In genomic region chr7:92254800-92255199, GRCh38 we compare ENCODE assay signal across 8 cellular contexts. TPM values are rescaled to one million over a fixed set of nuclear protein-coding genes. Genes with fewer than 3 reads are reported as not detected.
DNase-seq lines count a peak whose midpoint lies in the region; TF ChIP-seq lines count a peak whose summit lies in the region.
"Not testable (repeated sequence)": the region's sequence is repeated elsewhere in the genome, so short reads cannot be mapped to it uniquely, and the experiment has no call there.

No MANE protein-coding gene starts in this region.

- peaks cover 15% of the 10 kb centered on the region for H3K79me1 ChIP-seq in mesenchymal stem cell (replicated peaks; ENCODE audit: low read length, poor library complexity, severe bottlenecking)

- not testable (repeated sequence) for TF ChIP-seq CTCF in 22Rv1 (IDR thresholded peaks at IDR 0.05); WI38 (IDR thresholded peaks at IDR 0.05; ENCODE audit: low read depth, low read length); astrocyte of the spinal cord (IDR thresholded peaks at IDR 0.05; ENCODE audit: low read depth, low read length); fibroblast of lung (conservative IDR thresholded peaks at IDR 0.05 in 1 of 2, IDR thresholded peaks at IDR 0.05 in 1 of 2; ENCODE audit: low read depth in 1 of 2, low read length in 2 of 2); smooth muscle cell (IDR thresholded peaks at IDR 0.05; ENCODE audit: borderline replicate concordance, insufficient read depth, poor library complexity, severe bottlenecking)

- H3K27ac ChIP-seq in 22Rv1 (0 out of 2 replicates have a peak overlapping the region, but pooled peaks have one; percentile 72), GM23248 (peak overlapping the region; percentile 91), fibroblast of lung (ENCODE audit: insufficient read depth, low read length) (peak overlapping the region; percentile 13), smooth muscle cell (ENCODE audit: low read depth) (peak overlapping the region; percentile 74)
- not testable (repeated sequence) for H3K27ac ChIP-seq in mesenchymal stem cell (ENCODE audit: low read length, poor library complexity, severe bottlenecking)

- H3K79me2 ChIP-seq in GM23248 (ENCODE audit: insufficient read depth) (peaks cover 96% of the 10 kb centered on the region), fibroblast of lung (ENCODE audit: control insufficient read depth, insufficient read depth, low read length) (peaks cover 50% of the 10 kb centered on the region), smooth muscle cell (ENCODE audit: low read depth) (peaks cover 100% of the 10 kb centered on the region)

- H3K27me3 ChIP-seq in GM23248 (replicated peaks; ENCODE audit: insufficient read depth); fibroblast of lung (ENCODE audit: control insufficient read depth, insufficient read depth, low read length); mesenchymal stem cell (ENCODE audit: control insufficient read depth in 1 of 2, insufficient read depth in 1 of 2, low read length in 2 of 2); smooth muscle cell (ENCODE audit: low read depth): not testable (repeated sequence)

- H2BK5ac ChIP-seq in mesenchymal stem cell (ENCODE audit: low read depth, low read length, poor library complexity, severe bottlenecking), result not testable (repeated sequence)

- not testable (repeated sequence) for H4K8ac ChIP-seq in mesenchymal stem cell (ENCODE audit: low read length)

- not testable (repeated sequence) for H3K23ac ChIP-seq in mesenchymal stem cell (ENCODE audit: low read length in 2 of 2)

- not testable (repeated sequence) for H3K9me2 ChIP-seq in GM23248 (ENCODE audit: insufficient read depth)

- not testable (repeated sequence) for H3K4ac ChIP-seq in mesenchymal stem cell (ENCODE audit: low read depth in 1 of 2, low read length in 2 of 2)

- 73 to 79% methylated on average over 1 of the region's 1 CpG for WGBS in GM23248 (ENCODE audit: low coverage in 1 of 2, low lambda C conversion rate in 2 of 2, missing lambda C conversion rate in 2 of 2), 2 experiments
- 100% methylated on average over 1 of the region's 1 CpG for WGBS in mesenchymal stem cell
- 81% methylated on average over 1 of the region's 1 CpG for WGBS in smooth muscle cell (ENCODE audit: low lambda C conversion rate)

- 0 out of 2 replicates have a peak overlapping the region, but pooled peaks have one; percentile 17 for H2AFZ ChIP-seq in GM23248
- not testable (repeated sequence) for H2AFZ ChIP-seq in fibroblast of lung (ENCODE audit: low read length); mesenchymal stem cell (ENCODE audit: low read depth, low read length); smooth muscle cell (ENCODE audit: low read depth)

- H3K9me3 ChIP-seq in GM23248 (ENCODE audit: low read depth); fibroblast of lung (ENCODE audit: control insufficient read depth, insufficient read depth, low read depth, low read length); mesenchymal stem cell (ENCODE audit: control insufficient read depth, low read length); smooth muscle cell (replicated peaks; ENCODE audit: low read depth): not testable (repeated sequence)

- H3K4me2 ChIP-seq in GM23248 (ENCODE audit: unreplicated experiment) (peak overlapping the region; percentile 90), fibroblast of lung (ENCODE audit: extremely low read depth, insufficient read depth, low read length) (peak overlapping the region; percentile 73), smooth muscle cell (peak overlapping the region; percentile 50)
- H3K4me2 ChIP-seq in mesenchymal stem cell (ENCODE audit: low read length, poor library complexity, severe bottlenecking), result not testable (repeated sequence)

- peak; percentile 42 for DNase-seq in GM23248
- DNase-seq in NCI-H226, result peak; percentile 33
- DNase-seq in astrocyte of the spinal cord (ENCODE audit: low read depth, low spot score), result peak; percentile 27
- peak; percentile 7 to 68 for DNase-seq in fibroblast of lung (ENCODE audit: low read depth in 2 of 2)
- not testable (repeated sequence) for DNase-seq in mesenchymal stem cell; smooth muscle cell (lab: John Stamatoyannopoulos, UW; ENCODE audit: unreplicated experiment)

- H3K9ac ChIP-seq in GM23248, result peak overlapping the region; percentile 75
- H3K9ac ChIP-seq in fibroblast of lung (ENCODE audit: insufficient read depth, low read length), result not testable (repeated sequence)
- peak overlapping the region; percentile 79 for H3K9ac ChIP-seq in mesenchymal stem cell (ENCODE audit: low read length)
- peak overlapping the region; percentile 14 for H3K9ac ChIP-seq in smooth muscle cell (ENCODE audit: low read depth)

- not testable (repeated sequence) for H4K20me1 ChIP-seq in GM23248 (ENCODE audit: insufficient read depth); fibroblast of lung (ENCODE audit: control insufficient read depth, extremely low read depth, insufficient read depth, low read length)
- H4K20me1 ChIP-seq in smooth muscle cell (ENCODE audit: low read depth), result peaks cover 87% of the 10 kb centered on the region

- not testable (repeated sequence) for H2BK12ac ChIP-seq in mesenchymal stem cell (ENCODE audit: low read length in 2 of 2)

- H3F3A ChIP-seq in GM23248 (ENCODE audit: insufficient read depth), result peaks cover 31% of the 10 kb centered on the region
- not testable (repeated sequence) for H3F3A ChIP-seq in smooth muscle cell (ENCODE audit: low read depth)

- not testable (repeated sequence) for H2BK120ac ChIP-seq in mesenchymal stem cell (ENCODE audit: low read depth, low read length)

- H3K36me3 ChIP-seq in GM23248 (ENCODE audit: low read depth); fibroblast of lung (ENCODE audit: control insufficient read depth, insufficient read depth, low read length); smooth muscle cell (ENCODE audit: low read depth): not testable (repeated sequence)
- peaks cover 3 to 10% of the 10 kb centered on the region in 2 experiments for H3K36me3 ChIP-seq in mesenchymal stem cell (ENCODE audit: control insufficient read depth in 1 of 2, insufficient read depth in 2 of 2, low read depth in 1 of 2, low read length in 2 of 2)

- H3K18ac ChIP-seq in mesenchymal stem cell (ENCODE audit: low read depth in 1 of 2, low read length in 2 of 2), result not testable (repeated sequence)

- H2AK5ac ChIP-seq in mesenchymal stem cell (ENCODE audit: low read length, severe bottlenecking), result not testable (repeated sequence)

- in situ Hi-C loops in GM23248 (cut with MboI); astrocyte of the spinal cord (cut with HindIII; ENCODE audit: low sequenced_read_pairs): not testable (repeated sequence)

- not testable (repeated sequence) for H2BK15ac ChIP-seq in mesenchymal stem cell (ENCODE audit: low read depth, poor library complexity, severe bottlenecking)

- H4K91ac ChIP-seq in mesenchymal stem cell (ENCODE audit: low read length), result not testable (repeated sequence)

- peaks cover 23% of the 10 kb centered on the region for H3K4me1 ChIP-seq in GM23248 (ENCODE audit: insufficient read depth)
- not testable (repeated sequence) for H3K4me1 ChIP-seq in fibroblast of lung (ENCODE audit: control insufficient read depth, extremely low read depth, insufficient read depth, low read length); mesenchymal stem cell (ENCODE audit: control insufficient read depth, insufficient read depth, low read depth, low read length); smooth muscle cell (ENCODE audit: low read depth)

- peak overlapping the region; percentile 67 for H3K4me3 ChIP-seq in GM23248
- peak overlapping the region; percentile 23; the same call in 1 of the 2 replicates for H3K4me3 ChIP-seq in WI38 (ENCODE audit: low read depth, low read length)
- H3K4me3 ChIP-seq in astrocyte of the spinal cord (ENCODE audit: low read depth, low read length); smooth muscle cell: not testable (repeated sequence)
- H3K4me3 ChIP-seq in fibroblast of lung (replicated peaks in 1 of 4; ENCODE audit: control extremely low read depth in 1 of 4, insufficient read depth in 1 of 4, low read depth in 3 of 4, low read length in 4 of 4), result peak overlapping the region in 2 of 4 experiments; percentile 24 to 35
- H3K4me3 ChIP-seq in mesenchymal stem cell (ENCODE audit: insufficient read depth in 1 of 2, low read depth in 1 of 2, low read length in 2 of 2), result peak overlapping the region in 1 of 2 experiments; percentile 67

- H3K14ac ChIP-seq in mesenchymal stem cell (ENCODE audit: low read length in 2 of 2), result not testable (repeated sequence)

RNA-seq across cellular contexts. Expression of gene ANKIB1, which starts 9.0 kb away (rescaled TPM):
- 36.7 and 43.1 TPM in 2 replicates for total RNA-seq in GM23248 (2014; rRNA removed; shearing (Covaris generic))
- 12.6 and 12.9 TPM in 2 replicates for polyA plus RNA-seq in GM23248 (2016; fragmentation: Nextera tagmentation; extraction: Ambion mirVana)
- 50.6 and 60.4 TPM in 2 replicates for total RNA-seq in fibroblast of lung
- polyA plus RNA-seq in fibroblast of lung, result 38.1 and 53.4 TPM in 2 replicates
- 21.3 and 30.3 TPM in 2 replicates for polyA plus RNA-seq in fibroblast of lung (2012)
- polyA minus RNA-seq in fibroblast of lung (ENCODE audit: low replicate concordance), result 58.4 and 61.1 TPM in 2 replicates
- 32.5 TPM for polyA plus RNA-seq in mesenchymal stem cell (2013, experiment 1 of 2)
- polyA plus RNA-seq in mesenchymal stem cell (2013, experiment 2 of 2), result 33.6 TPM
- total RNA-seq in smooth muscle cell, result 57.4 and 62.4 TPM in 2 replicates
- polyA plus RNA-seq in smooth muscle cell, result 12.9 TPM in 2 replicates

RNA-seq across cellular contexts. Expression of gene KRIT1, which starts 9.1 kb away (rescaled TPM):
- 29.5 and 61.8 TPM in 2 replicates for total RNA-seq in GM23248 (2014; rRNA removed; shearing (Covaris generic))
- 18.0 and 29.7 TPM in 2 replicates for polyA plus RNA-seq in GM23248 (2016; fragmentation: Nextera tagmentation; extraction: Ambion mirVana)
- total RNA-seq in fibroblast of lung, result 45.7 and 53.0 TPM in 2 replicates
- 37.9 and 52.3 TPM in 2 replicates for polyA plus RNA-seq in fibroblast of lung
- polyA plus RNA-seq in fibroblast of lung (2012), result 15.0 and 19.1 TPM in 2 replicates
- polyA minus RNA-seq in fibroblast of lung (ENCODE audit: low replicate concordance), result 18.8 and 31.1 TPM in 2 replicates
- 27.2 TPM for polyA plus RNA-seq in mesenchymal stem cell (2013, experiment 1 of 2)
- 26.4 TPM for polyA plus RNA-seq in mesenchymal stem cell (2013, experiment 2 of 2)
- total RNA-seq in smooth muscle cell, result 34.4 and 64.0 TPM in 2 replicates
- polyA plus RNA-seq in smooth muscle cell, result 14.9 and 22.0 TPM in 2 replicates
